ENCODE assay signal across 6 cellular contexts in genomic region chr11:66346476-66347424, GRCh38. TPM values are rescaled to one million over a fixed set of nuclear protein-coding genes. Genes with fewer than 3 reads are reported as not detected.
DNase-seq lines count a peak whose midpoint lies in the region; ATAC-seq and TF ChIP-seq lines count a peak whose summit lies in the region.

No MANE protein-coding gene starts in this region.

- H3K4me3 ChIP-seq in osteoblast (ENCODE audit: insufficient read depth, low read length) = peak overlapping the region; percentile 90

- no peaks in the 10 kb centered on the region for H3K9me3 Mint-ChIP-seq in central memory CD8-positive, alpha-beta T cell

- H3K4me2 ChIP-seq in osteoblast (ENCODE audit: insufficient read depth, low read length) = peak overlapping the region; percentile 90

- H3K4me1 Mint-ChIP-seq in central memory CD8-positive, alpha-beta T cell = peaks cover 38% of the 10 kb centered on the region

- no peaks in the 10 kb centered on the region for H3K27me3 ChIP-seq in osteoblast (ENCODE audit: insufficient read depth, low read length)

- H3K4me3 Mint-ChIP-seq in central memory CD8-positive, alpha-beta T cell = peak overlapping the region; percentile 96

- H3K36me3 ChIP-seq in osteoblast (ENCODE audit: insufficient read depth, low read length) = peaks cover 10% of the 10 kb centered on the region

- peak overlapping the region; percentile 95 for H2AFZ ChIP-seq in osteoblast (ENCODE audit: low read length)

- peaks cover 30% of the 10 kb centered on the region for H3K4me1 ChIP-seq in osteoblast (ENCODE audit: insufficient read depth, low read length)

- no peak for TF ChIP-seq EP300 in Ishikawa (IDR thresholded peaks at IDR 0.05; ENCODE audit: borderline replicate concordance)

- TF ChIP-seq CTCF in osteoblast (IDR thresholded peaks at IDR 0.05; ENCODE audit: extremely low read depth, low read depth, low read length) = no peak

- H3K9me3 ChIP-seq in osteoblast (ENCODE audit: low read depth, low read length) = no peaks in the 10 kb centered on the region

- no peak overlapping the region for H3K27ac Mint-ChIP-seq in central memory CD8-positive, alpha-beta T cell (ENCODE audit: low read depth)

- DNase-seq in central memory CD8-positive, alpha-beta T cell (ENCODE audit: low spot score in 2 of 2) = no peak
- DNase-seq in osteoblast (ENCODE audit: insufficient read length, low spot score, missing footprints) (peak; percentile 38), NCI-H524 treated with DMSO at 0.1 percent for 48 hours (lab: John Stamatoyannopoulos, UW) (no peak)

- no peak for TF ChIP-seq RAD21 in Ishikawa (IDR thresholded peaks at IDR 0.05; ENCODE audit: low read depth)

- H3K79me2 ChIP-seq in osteoblast (ENCODE audit: insufficient read depth, low read length) = peaks cover 36% of the 10 kb centered on the region

- peaks cover 6% of the 10 kb centered on the region for H4K20me1 ChIP-seq in osteoblast (ENCODE audit: insufficient read depth, low read length)

- peak overlapping the region; percentile 61 for H3K27ac ChIP-seq in osteoblast (ENCODE audit: low read depth, low read length)

- ATAC-seq in central memory CD8-positive, alpha-beta T cell (replicated peaks; ENCODE audit: extremely low read depth, poor library complexity, severe bottlenecking) = no peak
- ATAC-seq in HG02588 (IDR thresholded peaks at IDR 0.05; ENCODE audit: unreplicated experiment) (no peak), HG03159 (IDR thresholded peaks at IDR 0.05; ENCODE audit: unreplicated experiment) (no peak)

- peaks cover 33% of the 10 kb centered on the region for H3K36me3 Mint-ChIP-seq in central memory CD8-positive, alpha-beta T cell (ENCODE audit: insufficient read depth)

- no peaks in the 10 kb centered on the region for H3K27me3 Mint-ChIP-seq in central memory CD8-positive, alpha-beta T cell

TF ChIP-seq in Ishikawa, 13 proteins besides CTCF, POLR2A, EP300 and RAD21:
- no peak for TF ChIP-seq CEBPB (IDR thresholded peaks at IDR 0.05)
- no peak for TF ChIP-seq TEAD4 (IDR thresholded peaks at IDR 0.05)
- TF ChIP-seq, protein P1, sequence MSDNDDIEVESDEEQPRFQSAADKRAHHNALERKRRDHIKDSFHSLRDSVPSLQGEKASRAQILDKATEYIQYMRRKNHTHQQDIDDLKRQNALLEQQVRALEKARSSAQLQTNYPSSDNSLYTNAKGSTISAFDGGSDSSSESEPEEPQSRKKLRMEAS (IDR thresholded peaks at IDR 0.05) = 0 out of 2 replicates have a peak, but pooled peaks have one; percentile 20
- TF ChIP-seq YY1 (IDR thresholded peaks at IDR 0.05; ENCODE audit: low read depth) = no peak
- TF ChIP-seq, protein P2, sequence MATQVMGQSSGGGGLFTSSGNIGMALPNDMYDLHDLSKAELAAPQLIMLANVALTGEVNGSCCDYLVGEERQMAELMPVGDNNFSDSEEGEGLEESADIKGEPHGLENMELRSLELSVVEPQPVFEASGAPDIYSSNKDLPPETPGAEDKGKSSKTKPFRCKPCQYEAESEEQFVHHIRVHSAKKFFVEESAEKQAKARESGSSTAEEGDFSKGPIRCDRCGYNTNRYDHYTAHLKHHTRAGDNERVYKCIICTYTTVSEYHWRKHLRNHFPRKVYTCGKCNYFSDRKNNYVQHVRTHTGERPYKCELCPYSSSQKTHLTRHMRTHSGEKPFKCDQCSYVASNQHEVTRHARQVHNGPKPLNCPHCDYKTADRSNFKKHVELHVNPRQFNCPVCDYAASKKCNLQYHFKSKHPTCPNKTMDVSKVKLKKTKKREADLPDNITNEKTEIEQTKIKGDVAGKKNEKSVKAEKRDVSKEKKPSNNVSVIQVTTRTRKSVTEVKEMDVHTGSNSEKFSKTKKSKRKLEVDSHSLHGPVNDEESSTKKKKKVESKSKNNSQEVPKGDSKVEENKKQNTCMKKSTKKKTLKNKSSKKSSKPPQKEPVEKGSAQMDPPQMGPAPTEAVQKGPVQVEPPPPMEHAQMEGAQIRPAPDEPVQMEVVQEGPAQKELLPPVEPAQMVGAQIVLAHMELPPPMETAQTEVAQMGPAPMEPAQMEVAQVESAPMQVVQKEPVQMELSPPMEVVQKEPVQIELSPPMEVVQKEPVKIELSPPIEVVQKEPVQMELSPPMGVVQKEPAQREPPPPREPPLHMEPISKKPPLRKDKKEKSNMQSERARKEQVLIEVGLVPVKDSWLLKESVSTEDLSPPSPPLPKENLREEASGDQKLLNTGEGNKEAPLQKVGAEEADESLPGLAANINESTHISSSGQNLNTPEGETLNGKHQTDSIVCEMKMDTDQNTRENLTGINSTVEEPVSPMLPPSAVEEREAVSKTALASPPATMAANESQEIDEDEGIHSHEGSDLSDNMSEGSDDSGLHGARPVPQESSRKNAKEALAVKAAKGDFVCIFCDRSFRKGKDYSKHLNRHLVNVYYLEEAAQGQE (IDR thresholded peaks at IDR 0.05; ENCODE audit: low read depth) = 0 out of 2 replicates have a peak, but pooled peaks have one; percentile 29
- TF ChIP-seq FOXM1 (IDR thresholded peaks at IDR 0.05; ENCODE audit: borderline replicate concordance, low read depth) = no peak
- TF ChIP-seq CREB1 (IDR thresholded peaks at IDR 0.05; ENCODE audit: low read depth) = no peak
- TF ChIP-seq TAF1 (IDR thresholded peaks at IDR 0.05; ENCODE audit: low read depth) = no peak
- TF ChIP-seq USF1 (IDR thresholded peaks at IDR 0.05) = no peak
- no peak for TF ChIP-seq EGR1 (IDR thresholded peaks at IDR 0.05)
- TF ChIP-seq TCF12 (IDR thresholded peaks at IDR 0.05; ENCODE audit: low read depth) = no peak
- peak; percentile 62; the same call in 1 of the 2 replicates for TF ChIP-seq ZBTB7A (IDR thresholded peaks at IDR 0.05; ENCODE audit: low read depth)
- no peak for TF ChIP-seq NFIC (IDR thresholded peaks at IDR 0.05)
TF ChIP-seq in Ishikawa: peak in this region for 3.

RNA-seq across cellular contexts. Expression of gene B4GAT1, which starts 0.7 kb away (rescaled TPM):
- 20.6 and 21.2 TPM in 2 replicates for total RNA-seq in osteoblast

RNA-seq across cellular contexts. Expression of gene BRMS1, which starts 1.8 kb away (rescaled TPM):
- 43.0 and 43.1 TPM in 2 replicates for total RNA-seq in osteoblast

RNA-seq across cellular contexts. Expression of gene RIN1, which starts 10.5 kb away (rescaled TPM):
- total RNA-seq in osteoblast = 27.1 and 31.8 TPM in 2 replicates

RNA-seq across cellular contexts. Expression of gene SLC29A2, which starts 24.8 kb away (rescaled TPM):
- under 0.01 and 0.29 TPM in 2 replicates for total RNA-seq in osteoblast

RNA-seq across cellular contexts. Expression of gene CD248, which starts 29.9 kb away (rescaled TPM):
- total RNA-seq in osteoblast = 103 and 107 TPM in 2 replicates
